ENCODE assay signal across 1 cellular context in the genomic region with DNA sequence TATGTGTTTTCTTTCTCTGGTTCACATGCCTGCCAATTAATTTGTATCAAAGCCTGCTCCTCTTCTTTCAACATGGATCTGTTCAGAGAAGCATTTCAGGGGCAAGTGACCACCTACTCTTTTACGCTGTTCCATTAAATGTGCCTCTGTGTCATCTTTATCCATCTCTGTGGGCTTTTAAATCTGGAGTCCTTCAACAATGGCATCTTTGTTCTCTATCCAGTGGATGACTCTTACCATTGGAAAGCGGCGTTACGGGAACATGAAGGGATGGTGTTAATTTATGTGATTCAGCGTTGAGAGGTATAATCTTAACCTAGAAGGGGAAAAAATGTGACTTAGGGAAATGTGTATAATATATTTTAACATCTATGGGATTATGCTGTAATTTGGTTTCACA.
TF ChIP-seq lines count a peak whose summit lies in the region.

No MANE protein-coding gene starts in this region.

TF ChIP-seq in SK-N-SH, 30 proteins besides CTCF, POLR2A, EP300 and RAD21 (continued from another document):
- TF ChIP-seq, protein P1, sequence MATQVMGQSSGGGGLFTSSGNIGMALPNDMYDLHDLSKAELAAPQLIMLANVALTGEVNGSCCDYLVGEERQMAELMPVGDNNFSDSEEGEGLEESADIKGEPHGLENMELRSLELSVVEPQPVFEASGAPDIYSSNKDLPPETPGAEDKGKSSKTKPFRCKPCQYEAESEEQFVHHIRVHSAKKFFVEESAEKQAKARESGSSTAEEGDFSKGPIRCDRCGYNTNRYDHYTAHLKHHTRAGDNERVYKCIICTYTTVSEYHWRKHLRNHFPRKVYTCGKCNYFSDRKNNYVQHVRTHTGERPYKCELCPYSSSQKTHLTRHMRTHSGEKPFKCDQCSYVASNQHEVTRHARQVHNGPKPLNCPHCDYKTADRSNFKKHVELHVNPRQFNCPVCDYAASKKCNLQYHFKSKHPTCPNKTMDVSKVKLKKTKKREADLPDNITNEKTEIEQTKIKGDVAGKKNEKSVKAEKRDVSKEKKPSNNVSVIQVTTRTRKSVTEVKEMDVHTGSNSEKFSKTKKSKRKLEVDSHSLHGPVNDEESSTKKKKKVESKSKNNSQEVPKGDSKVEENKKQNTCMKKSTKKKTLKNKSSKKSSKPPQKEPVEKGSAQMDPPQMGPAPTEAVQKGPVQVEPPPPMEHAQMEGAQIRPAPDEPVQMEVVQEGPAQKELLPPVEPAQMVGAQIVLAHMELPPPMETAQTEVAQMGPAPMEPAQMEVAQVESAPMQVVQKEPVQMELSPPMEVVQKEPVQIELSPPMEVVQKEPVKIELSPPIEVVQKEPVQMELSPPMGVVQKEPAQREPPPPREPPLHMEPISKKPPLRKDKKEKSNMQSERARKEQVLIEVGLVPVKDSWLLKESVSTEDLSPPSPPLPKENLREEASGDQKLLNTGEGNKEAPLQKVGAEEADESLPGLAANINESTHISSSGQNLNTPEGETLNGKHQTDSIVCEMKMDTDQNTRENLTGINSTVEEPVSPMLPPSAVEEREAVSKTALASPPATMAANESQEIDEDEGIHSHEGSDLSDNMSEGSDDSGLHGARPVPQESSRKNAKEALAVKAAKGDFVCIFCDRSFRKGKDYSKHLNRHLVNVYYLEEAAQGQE (IDR thresholded peaks at IDR 0.05; ENCODE audit: low read depth, low read length) = no peak
- TF ChIP-seq FOSL2 (IDR thresholded peaks at IDR 0.05; ENCODE audit: borderline replicate concordance, low read depth) (no peak), RFX5 (IDR thresholded peaks at IDR 0.05; ENCODE audit: low read length) (no peak), TCF12 (IDR thresholded peaks at IDR 0.05) (0 out of 2 replicates have a peak, but pooled peaks have one; percentile 20), YY1 (IDR thresholded peaks at IDR 0.05; ENCODE audit: low read depth) (no peak), NRF1 (IDR thresholded peaks at IDR 0.05; ENCODE audit: low read depth, low read length) (no peak)
